ENCODE assay signal across 22 cellular contexts in genomic region chr2:94622113-94622618, GRCh38.
DNase-seq lines count a peak whose midpoint lies in the region; ATAC-seq, FAIRE-seq and TF ChIP-seq lines count a peak whose summit lies in the region.
"Had no signal": no experiment of that assay in that cellular context is flagged by ENCODE, and none has a peak within 500 bp of the region (broad histone marks: within the 10 kb centered on the region; RNA-seq: fewer than 3 reads in every experiment).

No MANE protein-coding gene starts in this region.

- H3K27me3 ChIP-seq in K562 (ENCODE audit: control insufficient read depth in 2 of 2, insufficient read depth in 2 of 2, low read length in 2 of 2): no peaks in the 10 kb centered on the region
- H3K27me3 ChIP-seq: SJSA1 had no signal

- no peaks in the 10 kb centered on the region for H3K36me3 Mint-ChIP-seq in T-helper 2 cell treated with Interferon-gamma antibody and Interleukin-4, amounts not matched to agents 5 μg/mL and 100 μg/mL, for 36 hours (ENCODE audit: low read depth)
- H3K36me3 Mint-ChIP-seq: CD4-positive, CD25-positive, alpha-beta regulatory T cell had no signal

- no peak overlapping the region for H3K27ac Mint-ChIP-seq in T-helper 2 cell treated with Interferon-gamma antibody and Interleukin-4, amounts not matched to agents 5 μg/mL and 100 μg/mL, for 36 hours
- H3K27ac Mint-ChIP-seq: B cell; CD4-positive, CD25-positive, alpha-beta regulatory T cell had no signal

- H4K20me1 ChIP-seq in K562 (replicated peaks; ENCODE audit: control insufficient read depth, insufficient read depth, low read length): no peaks in the 10 kb centered on the region

- H3K4me3 Mint-ChIP-seq in T-helper 2 cell treated with Interferon-gamma antibody and Interleukin-4, amounts not matched to agents 5 μg/mL and 100 μg/mL, for 36 hours: no peak overlapping the region
- H3K4me3 Mint-ChIP-seq: B cell; CD4-positive, CD25-positive, alpha-beta regulatory T cell had no signal

- no peak for TF ChIP-seq POLR2A in K562 (conservative IDR thresholded peaks at IDR 0.05)

- no peak overlapping the region for H3K4me2 ChIP-seq in K562 (ENCODE audit: insufficient read depth, low read length)

- WGBS in K562 (ENCODE audit: insufficient coverage, low coverage, missing lambda C conversion rate): under 1% methylated on average over 15 of the region's 39 CpGs

- intact Hi-C loops in K562 (cut with micrococcal nuclease): no loop called here

- ATAC-seq in K562 (no peak), HG03354 (IDR thresholded peaks at IDR 0.05; ENCODE audit: poor library complexity, severe bottlenecking, unreplicated experiment) (no peak), GM21786 (IDR thresholded peaks at IDR 0.05; ENCODE audit: unreplicated experiment) (no peak)
- ATAC-seq: HepG2 had no signal

- H3K9ac ChIP-seq in K562 (ENCODE audit: insufficient read depth in 1 of 2, low read depth in 2 of 2, low read length in 2 of 2): no peak overlapping the region

- no peak for TF ChIP-seq CTCF in K562 (IDR thresholded peaks at IDR 0.05 in 2 of 3, conservative IDR thresholded peaks at IDR 0.05 in 1 of 3; ENCODE audit: insufficient read depth in 2 of 3, low read depth in 1 of 3, low read length in 3 of 3)

- no peaks in the 10 kb centered on the region for H3K4me1 Mint-ChIP-seq in T-helper 2 cell treated with Interferon-gamma antibody and Interleukin-4, amounts not matched to agents 5 μg/mL and 100 μg/mL, for 36 hours (ENCODE audit: low read depth)
- H3K4me1 Mint-ChIP-seq: B cell; CD4-positive, CD25-positive, alpha-beta regulatory T cell had no signal

- in situ Hi-C loops in K562 (cut with MboI): no loop called here

- H3K27ac ChIP-seq in K562 (ENCODE audit: extremely low read depth, low read depth, low read length): no peak overlapping the region
- H3K27ac ChIP-seq: 22Rv1, SJSA1 had no signal

- no peaks in the 10 kb centered on the region for H3K79me2 ChIP-seq in K562 (ENCODE audit: control insufficient read depth, insufficient read depth, low read length)

- H3K9me3 Mint-ChIP-seq in T-helper 2 cell treated with Interferon-gamma antibody and Interleukin-4, amounts not matched to agents 5 μg/mL and 100 μg/mL, for 36 hours: no peaks in the 10 kb centered on the region

- no peaks in the 10 kb centered on the region for H3K27me3 Mint-ChIP-seq in T-helper 2 cell treated with Interferon-gamma antibody and Interleukin-4, amounts not matched to agents 5 μg/mL and 100 μg/mL, for 36 hours (ENCODE audit: low read depth)
- H3K27me3 Mint-ChIP-seq: CD4-positive, CD25-positive, alpha-beta regulatory T cell had no signal

- peaks cover 0 to 6% of the 10 kb centered on the region in 2 experiments; a peak in 2 of 5 replicates for H3K4me1 ChIP-seq in K562 (replicated peaks in 1 of 2; ENCODE audit: control insufficient read depth in 2 of 2, insufficient read depth in 2 of 2, low read length in 2 of 2)
- H3K4me1 ChIP-seq: Caco-2, SJSA1 had no signal

- H3K4me3 ChIP-seq in K562: no peak overlapping the region
- H3K4me3 ChIP-seq: SJSA1 had no signal

- TF ChIP-seq RAD21 in K562 (CRISPR knock-in tag; conservative IDR thresholded peaks at IDR 0.05 in 1 of 2, IDR thresholded peaks at IDR 0.05 in 1 of 2): no peak

- TF ChIP-seq EP300 in K562 (IDR thresholded peaks at IDR 0.05; ENCODE audit: low read length): no peak

- POLR2A ChIA-PET in K562 (lab: Yijun Ruan, JAX): no interaction called here

- H2AFZ ChIP-seq in K562 (ENCODE audit: low read depth, low read length): peak overlapping the region; percentile 24; the same call in 1 of the 2 replicates

- FAIRE-seq in K562 (lab: Jason Lieb, UNC): no peak
- FAIRE-seq: GM12892, HepG2 had no signal

- DNase-seq in NCI-H2227 (lab: John Stamatoyannopoulos, UW; ENCODE audit: unreplicated experiment): peak; percentile 4
- no peak for DNase-seq in NCI-H2227 treated with DMSO at 0.1 percent for 48 hours (lab: John Stamatoyannopoulos, UW)
- DNase-seq in Daoy (ENCODE audit: low read depth): peak; percentile 21
- no peak for DNase-seq in K562 (ENCODE audit: extremely low read depth in 1 of 4, low spot score in 3 of 4)
- DNase-seq in retina: peak; percentile 28
- DNase-seq in T-helper 2 cell treated with Interferon-gamma antibody and Interleukin-4, amounts not matched to agents 5 μg/mL and 100 μg/mL, for 36 hours (ENCODE audit: low spot score): no peak
- DNase-seq: Caco-2; CD4-positive, CD25-positive, alpha-beta regulatory T cell; KG1; MV-4-11; NCI-H1417; NCI-H187; NCI-H2107; NCI-H226; NCI-H524 had no signal

- no peaks in the 10 kb centered on the region for H3K36me3 ChIP-seq in K562 (ENCODE audit: control insufficient read depth, insufficient read depth, low read length)
- H3K36me3 ChIP-seq: SJSA1 had no signal

- no peaks in the 10 kb centered on the region for H3K9me1 ChIP-seq in K562 (ENCODE audit: control insufficient read depth, insufficient read depth, low read length)

- no peaks in the 10 kb centered on the region for H3K9me3 ChIP-seq in K562 (replicated peaks; ENCODE audit: control insufficient read depth, insufficient read depth, low read depth, low read length)
- H3K9me3 ChIP-seq: Caco-2, SJSA1 had no signal

- no TSS peak for BruUV-seq in K562 (replicated peaks; lab: Mats Ljungman, UMichigan)

- CTCF ChIA-PET in K562 (lab: Yijun Ruan, JAX; ENCODE audit: low intra/inter-chr PET ratio): no interaction called here

TF ChIP-seq in K562, 482 proteins besides CTCF, POLR2A, EP300 and RAD21:
- TF ChIP-seq JUNB (CRISPR knock-in tag; conservative IDR thresholded peaks at IDR 0.05): no peak
- peak; percentile 52 to 65; a peak in 3 of 4 replicates for TF ChIP-seq NRF1 (conservative IDR thresholded peaks at IDR 0.05 in 1 of 2, IDR thresholded peaks at IDR 0.05 in 1 of 2)
TF ChIP-seq in K562: peak in this region for 1.

Comparison
In these comparisons a context has a peak if more than half of its experiments do, and no peak if none do; other contexts are left out.
1. DNase-seq: peak in NCI-H2227 (single experiment), Daoy (single experiment) and retina (single experiment); none in NCI-H2227 treated with DMSO at 0.1 percent for 48 hours (single experiment), K562 (0 of 4) and T-helper 2 cell treated with Interferon-gamma antibody and Interleukin-4, amounts not matched to agents 5 μg/mL and 100 μg/mL, for 36 hours (single experiment).